ENCODE assay signal across 21 cellular contexts in genomic region chr10:44858017-44858371, GRCh38. TPM values are rescaled to one million over a fixed set of nuclear protein-coding genes. Genes with fewer than 3 reads are reported as not detected.
DNase-seq lines count a peak whose midpoint lies in the region; ATAC-seq, FAIRE-seq and TF ChIP-seq lines count a peak whose summit lies in the region.
"Had no signal": no experiment of that assay in that cellular context is flagged by ENCODE, and none has a peak within 500 bp of the region (broad histone marks: within the 10 kb centered on the region; RNA-seq: fewer than 3 reads in every experiment).

No MANE protein-coding gene starts in this region.

- H4K20me1 ChIP-seq in HepG2 (ENCODE audit: insufficient read depth, low read length) = no peaks in the 10 kb centered on the region; the same call in 1 of the 2 replicates
- H4K20me1 ChIP-seq in Loucy (ENCODE audit: insufficient read depth, low read length, poor library complexity, severe bottlenecking) = no peaks in the 10 kb centered on the region
- no peaks in the 10 kb centered on the region for H4K20me1 ChIP-seq in H1 (replicated peaks in 1 of 2; ENCODE audit: control insufficient read depth in 1 of 2, insufficient read depth in 2 of 2, low read length in 2 of 2)

- TF ChIP-seq RAD21 in HepG2 (CRISPR knock-in tag; IDR thresholded peaks at IDR 0.05) = no peak
- TF ChIP-seq RAD21 in H1 (IDR thresholded peaks at IDR 0.05 in 1 of 2, conservative IDR thresholded peaks at IDR 0.05 in 1 of 2; ENCODE audit: low read depth in 2 of 2, low read length in 2 of 2) = no peak

- 77% methylated on average over 5 of the region's 5 CpGs for whole genome bisulfite sequencing in HepG2 (ENCODE audit: low lambda C conversion rate)
- WGBS in right lobe of liver (ENCODE audit: insufficient coverage, low coverage, low lambda C conversion rate, missing lambda C conversion rate) = 67% methylated on average over 5 of the region's 5 CpGs
- WGBS in H1 (ENCODE audit: extremely low coverage in 1 of 2, insufficient coverage in 1 of 2, insufficient read length in 1 of 2, insufficient replicate concordance in 2 of 2, low coverage in 1 of 2, low lambda C conversion rate in 2 of 2, missing lambda C conversion rate in 1 of 2), 2 experiments = 49% methylated on average over 5 of the region's 5 CpGs; no CpG with 5 or more reads in 1 of the 2 experiments

- H2AK5ac ChIP-seq in H1 (ENCODE audit: low read depth, low read length) = no peak overlapping the region

- no peak overlapping the region for H2BK12ac ChIP-seq in H1 (ENCODE audit: low read depth, low read length)

- H2AFZ ChIP-seq in HepG2 (ENCODE audit: low read length) (no peak overlapping the region), Loucy (ENCODE audit: low read length) (no peak overlapping the region), H1 (ENCODE audit: low read length) (no peak overlapping the region)
- H2AFZ ChIP-seq: hepatocyte had no signal

- H3K4me1 ChIP-seq in HepG2 (ENCODE audit: insufficient read depth, low read length) (no peaks in the 10 kb centered on the region), right lobe of liver (peaks cover 0 to 11% (median 0%) of the 10 kb centered on the region in 4 donors), Loucy (ENCODE audit: insufficient read depth, low read length, poor library complexity, severe bottlenecking) (no peaks in the 10 kb centered on the region), H1 (replicated peaks in 1 of 4; ENCODE audit: control insufficient read depth in 3 of 4, insufficient read depth in 4 of 4, low read length in 3 of 4) (peaks cover 0 to 9% (median 6%) of the 10 kb centered on the region in 4 experiments; a peak in 6 of 7 replicates), upper lobe of right lung (no peaks in the 10 kb centered on the region)
- H3K4me1 ChIP-seq: A549, SJCRH30 had no signal

- H3K79me2 ChIP-seq in HepG2 (ENCODE audit: insufficient read depth, low read length) = no peaks in the 10 kb centered on the region
- H3K79me2 ChIP-seq in Loucy (ENCODE audit: insufficient read depth, low read length) = no peaks in the 10 kb centered on the region
- H3K79me2 ChIP-seq in H1 (ENCODE audit: control insufficient read depth in 1 of 2, insufficient read depth in 2 of 2, low read length in 2 of 2) = no peaks in the 10 kb centered on the region
- H3K79me2 ChIP-seq: hepatocyte had no signal

- no peak overlapping the region for H3K14ac ChIP-seq in H1 (ENCODE audit: insufficient read length)

- no peak overlapping the region for H4K91ac ChIP-seq in H1 (replicated peaks; ENCODE audit: insufficient read length, low read length)

- H3K9ac ChIP-seq in HepG2 (ENCODE audit: insufficient read depth, low read depth, low read length) (no peak overlapping the region), Loucy (ENCODE audit: low read depth, low read length, poor library complexity, severe bottlenecking) (no peak overlapping the region), H1 (replicated peaks in 1 of 4; ENCODE audit: extremely low read depth in 1 of 4, low read depth in 3 of 4, low read length in 3 of 4) (no peak overlapping the region)

- CTCF ChIA-PET in HepG2 (lab: Yijun Ruan, JAX; ENCODE audit: low intra/inter-chr PET ratio, low total read pairs) (interaction anchor here (1.7 kb wide), 1 partner anchor 1187 kb away, joined by 9 read pairs; no protein-coding TSS in a partner anchor), H1 (lab: Charles Lee; ENCODE audit: partially characterized antibody) (interaction anchor here (0.6 to 3.2 kb wide), 25 partner anchors 11 to 1188 kb away, joined by 3 to 26 read pairs (median 4); no protein-coding TSS in a partner anchor)

- H2BK5ac ChIP-seq in H1 (ENCODE audit: low read depth, low read length) = no peak overlapping the region

- H3K36me3 ChIP-seq in HepG2 (replicated peaks in 1 of 2; ENCODE audit: control insufficient read depth in 1 of 2, insufficient read depth in 2 of 2, low read length in 2 of 2) = no peaks in the 10 kb centered on the region
- no peaks in the 10 kb centered on the region for H3K36me3 ChIP-seq in right lobe of liver
- no peaks in the 10 kb centered on the region for H3K36me3 ChIP-seq in Loucy (ENCODE audit: insufficient read depth, low read length)
- H3K36me3 ChIP-seq in H1 (ENCODE audit: control insufficient read depth in 2 of 4, insufficient read depth in 4 of 4, low read length in 3 of 4) = no peaks in the 10 kb centered on the region
- no peaks in the 10 kb centered on the region for H3K36me3 ChIP-seq in upper lobe of right lung
- H3K36me3 ChIP-seq: cardiac muscle cell, SJCRH30, tibial artery had no signal

- H3K4me2 ChIP-seq in HepG2 (ENCODE audit: low read depth, low read length) (no peak overlapping the region), Loucy (ENCODE audit: low read depth, low read length, poor library complexity, severe bottlenecking) (no peak overlapping the region), H1 (ENCODE audit: insufficient read depth in 1 of 2, low read depth in 2 of 2, low read length in 2 of 2) (no peak overlapping the region)
- H3K4me2 ChIP-seq: A549, hepatocyte had no signal

- in situ Hi-C loops in HepG2 (cut with HindIII; ENCODE audit: extremely low pct_ligation_motif_present, low pct_unique_long_range_greater_than_20kb) = no loop called here

- no peaks in the 10 kb centered on the region for H3F3A ChIP-seq in Loucy (ENCODE audit: low read depth)

- H2BK120ac ChIP-seq in H1 (replicated peaks; ENCODE audit: low read depth, low read length) = no peak overlapping the region

- no peak overlapping the region for H3K56ac ChIP-seq in H1 (replicated peaks; ENCODE audit: insufficient read length, low read depth, low read length)

- H3K4me3 ChIP-seq in HepG2 (replicated peaks in 1 of 3; ENCODE audit: insufficient read depth in 1 of 3, low read depth in 2 of 3, low read length in 3 of 3) = no peak overlapping the region
- no peak overlapping the region for H3K4me3 ChIP-seq in right lobe of liver
- H3K4me3 ChIP-seq in Loucy (ENCODE audit: low read length, poor library complexity, severe bottlenecking) = no peak overlapping the region
- no peak overlapping the region for H3K4me3 ChIP-seq in H1 (ENCODE audit: extremely low read depth in 1 of 4, insufficient read depth in 2 of 4, low read depth in 3 of 4, low read length in 4 of 4)
- H3K4me3 ChIP-seq in upper lobe of right lung = no peak overlapping the region
- H3K4me3 ChIP-seq: A549, cardiac muscle cell, hepatocyte, SJCRH30, skin epidermis, tibial artery had no signal

- BruUV-seq in HepG2 (replicated peaks; lab: Mats Ljungman, UMichigan) = no TSS peak

- FAIRE-seq in HepG2 (lab: Jason Lieb, UNC) = no peak
- no peak for FAIRE-seq in H1 (lab: Jason Lieb, UNC)
- FAIRE-seq: A549, RCC 7860 had no signal

- H3K9me3 ChIP-seq in HepG2 (ENCODE audit: low read length) (no peaks in the 10 kb centered on the region), right lobe of liver (no peaks in the 10 kb centered on the region), Loucy (ENCODE audit: insufficient read depth, low read depth, low read length) (no peaks in the 10 kb centered on the region), H1 (ENCODE audit: insufficient read depth in 2 of 2, low read depth in 1 of 2, low read length in 1 of 2) (no peaks in the 10 kb centered on the region), upper lobe of right lung (no peaks in the 10 kb centered on the region)
- H3K9me3 ChIP-seq: A549, SJCRH30, tibial artery had no signal

- no peaks in the 10 kb centered on the region for H3K79me1 ChIP-seq in H1 (ENCODE audit: low read depth, low read length)

- H4K8ac ChIP-seq in H1 (ENCODE audit: extremely low read depth, insufficient read depth, low read length) = no peak overlapping the region

- H3K27ac ChIP-seq in HepG2 (ENCODE audit: extremely low read length, insufficient read depth, low read length) (no peak overlapping the region), right lobe of liver (no peak overlapping the region), H1 (ENCODE audit: low read depth, low read length) (no peak overlapping the region), upper lobe of right lung (no peak overlapping the region)
- H3K27ac ChIP-seq: A549, cardiac muscle cell, hepatocyte, SJCRH30, skin epidermis, tibial artery had no signal

- ATAC-seq in HepG2 = no peak
- ATAC-seq in right lobe of liver = no peak
- ATAC-seq in upper lobe of right lung = no peak
- ATAC-seq in HG03159 (IDR thresholded peaks at IDR 0.05; ENCODE audit: unreplicated experiment) = no peak
- no peak for ATAC-seq in HG03342 (IDR thresholded peaks at IDR 0.05; ENCODE audit: unreplicated experiment)
- ATAC-seq in GM19455 (IDR thresholded peaks at IDR 0.05; ENCODE audit: unreplicated experiment) = no peak

- TF ChIP-seq EP300 in HepG2 (IDR thresholded peaks at IDR 0.05; ENCODE audit: low read depth in 2 of 2, low read length in 2 of 2) = no peak
- no peak for TF ChIP-seq EP300 in HepG2 (CRISPR knock-in tag; IDR thresholded peaks at IDR 0.05; ENCODE audit: borderline replicate concordance)
- no peak for TF ChIP-seq EP300 in H1 (IDR thresholded peaks at IDR 0.05; ENCODE audit: borderline replicate concordance in 1 of 2, low read depth in 2 of 2, low read length in 2 of 2)

- POLR2A ChIA-PET in HepG2 (lab: Yijun Ruan, JAX) = no interaction called here
- POLR2A ChIA-PET in H1 (lab: Charles Lee; ENCODE audit: partially characterized antibody) = interaction anchor here (1.0 kb wide), 1 partner anchor 19 kb away, joined by 4 read pairs; no protein-coding TSS in a partner anchor

- no peak for TF ChIP-seq CTCF in HepG2 (CRISPR knock-in tag; IDR thresholded peaks at IDR 0.05)
- TF ChIP-seq CTCF in right lobe of liver (IDR thresholded peaks at IDR 0.05) = no peak
- TF ChIP-seq CTCF in Loucy (conservative IDR thresholded peaks at IDR 0.05; ENCODE audit: low read length) = peak; percentile 44
- TF ChIP-seq CTCF in H1 (IDR thresholded peaks at IDR 0.05; ENCODE audit: control extremely low read depth in 1 of 3, insufficient read depth in 1 of 3, low read depth in 1 of 3, low read length in 3 of 3) = no peak
- TF ChIP-seq CTCF in upper lobe of right lung (IDR thresholded peaks at IDR 0.05) = peak; percentile 4

- no peaks in the 10 kb centered on the region for H3K23me2 ChIP-seq in H1 (ENCODE audit: low read depth, low read length)

- H3K27me3 ChIP-seq in HepG2 (ENCODE audit: control insufficient read depth in 1 of 2, insufficient read depth in 2 of 2, low read length in 2 of 2) (peaks cover 1 to 10% of the 10 kb centered on the region in 2 experiments; a peak in 1 of 5 replicates), right lobe of liver (no peaks in the 10 kb centered on the region), Loucy (ENCODE audit: insufficient read depth, low read length, poor library complexity, severe bottlenecking) (no peaks in the 10 kb centered on the region), H1 (replicated peaks in 1 of 4; ENCODE audit: control insufficient read depth in 3 of 4, extremely low read depth in 1 of 4, insufficient read depth in 3 of 4, low read length in 3 of 4) (peaks cover 0 to 8% (median 5%) of the 10 kb centered on the region in 4 experiments; a peak in 5 of 7 replicates), upper lobe of right lung (no peaks in the 10 kb centered on the region)
- H3K27me3 ChIP-seq: cardiac muscle cell, SJCRH30, tibial artery had no signal

- TF ChIP-seq POLR2A in HepG2 (IDR thresholded peaks at IDR 0.05; ENCODE audit: insufficient read depth in 1 of 2, low read depth in 2 of 2, low read length in 2 of 2) (no peak), right lobe of liver (IDR thresholded peaks at IDR 0.05) (no peak), H1 (IDR thresholded peaks at IDR 0.05; ENCODE audit: control extremely low read depth in 1 of 2, low read depth in 2 of 2, low read length in 2 of 2) (no peak)

- intact Hi-C loops in HepG2 (cut with micrococcal nuclease; ENCODE audit: unreplicated experiment) (no loop called here), right lobe of liver (cut with DNase I) (loop anchor here (5.0 to 10.0 kb wide), 2 partner anchors 473 to 1191 kb away; partner anchors contain the start of gene CXCL12 (in 1 of the 2)), upper lobe of right lung (cut with DNase I) (loop anchor here (5.0 kb wide), 1 partner anchor 1186 kb away; no protein-coding TSS in a partner anchor)

- no peak overlapping the region for H3K4ac ChIP-seq in H1 (replicated peaks; ENCODE audit: insufficient read length, low read depth, low read length)

- no peak overlapping the region for H2BK20ac ChIP-seq in H1 (ENCODE audit: low read length)

- H2BK15ac ChIP-seq in H1 (ENCODE audit: low read length) = no peak overlapping the region

- no peak for DNase-seq in HepG2 (ENCODE audit: low spot score)
- DNase-seq in right lobe of liver = no peak
- DNase-seq in H1 (ENCODE audit: low read depth in 1 of 2, low spot score in 2 of 2) = peak in 1 of 2 experiments; percentile 46
- no peak for DNase-seq in upper lobe of right lung
- DNase-seq: DMS79 treated with DMSO at 0.1 percent for 48 hours, NCI-H1930, occipital lobe had no signal

- no peak overlapping the region for H3K23ac ChIP-seq in H1 (ENCODE audit: insufficient read length)

- H4K5ac ChIP-seq in H1 (ENCODE audit: insufficient read length, low read depth, low read length) = no peak overlapping the region

- H3K18ac ChIP-seq in H1 (ENCODE audit: extremely low read depth, low read length) = no peak overlapping the region; the same call in 1 of the 2 replicates

- H3K9me2 ChIP-seq in Loucy (replicated peaks; ENCODE audit: low read depth, low read length) = no peaks in the 10 kb centered on the region

RNA-seq across cellular contexts. Expression of gene TMEM72, which starts 53.1 kb away (rescaled TPM):
- total RNA-seq in HepG2 (2016; rRNA removed; fragmentation: Illumina TruSeq; extraction: Trizol) = 0.04 TPM in 1 of 2 replicates, not detected in the other
- 0.09 TPM in 1 of 2 replicates, not detected in the other for total RNA-seq in HepG2 (2016; cell fraction: cytosol; rRNA removed; fragmentation: Illumina TruSeq; extraction: Trizol; ENCODE audit: low read depth)
- total RNA-seq in HepG2 (2016; cell fraction: insoluble cytoplasmic fraction; rRNA removed; fragmentation: Illumina TruSeq; extraction: Trizol) = 0.04 TPM in 1 of 2 replicates, not detected in the other
- total RNA-seq in HepG2 (2016; cell fraction: membrane; rRNA removed; fragmentation: Illumina TruSeq; extraction: Trizol) = 0.12 TPM in 1 of 2 replicates, not detected in the other
- 0.16 and 0.19 TPM in 2 replicates for total RNA-seq in HepG2 (2016; cell fraction: nucleus; rRNA removed; fragmentation: Illumina TruSeq; extraction: Trizol)
- not detected in 2 replicates for polyA plus RNA-seq in HepG2 (2011; rRNA removed)
- polyA plus RNA-seq in HepG2 (2011; cell fraction: cytosol; rRNA removed) = not detected in 2 replicates
- polyA plus RNA-seq in HepG2 (2011; cell fraction: nucleus; rRNA removed) = not detected in 2 replicates
- polyA plus RNA-seq in HepG2 (2012) = not detected in 2 replicates
- polyA plus RNA-seq in HepG2 (2016; cell fraction: cytosol; fragmentation: Illumina TruSeq; extraction: Trizol; ENCODE audit: low read depth) = not detected in 2 replicates
- not detected in 2 replicates for polyA plus RNA-seq in HepG2 (2016; cell fraction: insoluble cytoplasmic fraction; fragmentation: Illumina TruSeq; extraction: Trizol; ENCODE audit: low read depth)
- polyA plus RNA-seq in HepG2 (2016; cell fraction: membrane; fragmentation: Illumina TruSeq; extraction: Trizol; ENCODE audit: low read depth) = not detected in 2 replicates
- polyA plus RNA-seq in HepG2 (2016; cell fraction: nucleus; fragmentation: Illumina TruSeq; extraction: Trizol; ENCODE audit: insufficient read depth, low read depth) = not detected in 2 replicates
- not detected in 2 replicates for polyA minus RNA-seq in HepG2 (2011; rRNA and poly(A)+ RNA removed; ENCODE audit: low replicate concordance)
- polyA minus RNA-seq in HepG2 (2011; cell fraction: cytosol; rRNA and poly(A)+ RNA removed) = not detected in 2 replicates
- polyA minus RNA-seq in HepG2 (2011; cell fraction: nucleus; rRNA and poly(A)+ RNA removed) = 0.13 and 0.25 TPM in 2 replicates
- total RNA-seq in right lobe of liver = not detected
- total RNA-seq in H1 (2021; fragmentation: NEBNext Ultra II Directional; extraction: Animal tissue kit (Norgen Biotek cat#: 25700)) = not detected in 2 replicates
- polyA plus RNA-seq in H1 (2011; rRNA removed) = not detected in 2 replicates
- polyA plus RNA-seq in H1 (2011; cell fraction: cytosol; rRNA removed) = 0.03 TPM
- not detected for polyA plus RNA-seq in H1 (2011; cell fraction: nucleus; rRNA removed)
- polyA plus RNA-seq in H1 (2012, experiment 1 of 2) = not detected in 4 replicates
- not detected for polyA plus RNA-seq in H1 (2012, experiment 2 of 2)
- polyA plus RNA-seq in H1 (2013, experiment 1 of 2) = not detected
- not detected for polyA plus RNA-seq in H1 (2013, experiment 2 of 2)
- not detected in 2 replicates for polyA minus RNA-seq in H1 (2011; rRNA and poly(A)+ RNA removed)
- polyA minus RNA-seq in H1 (2011; cell fraction: cytosol; rRNA and poly(A)+ RNA removed) = not detected
- polyA minus RNA-seq in H1 (2011; cell fraction: nucleus; rRNA and poly(A)+ RNA removed) = not detected
- total RNA-seq in upper lobe of right lung = not detected
- total RNA-seq: activated CD4-positive, alpha-beta memory T cell treated with anti-CD3 and anti-CD28 coated beads for 36 hours; esophagus mucosa; mammary epithelial cell had no signal
- polyA plus RNA-seq: A549, hepatocyte, mammary epithelial cell had no signal

Comparison
In these comparisons a context has a peak if more than half of its experiments do, and no peak if none do; other contexts are left out.
1. CTCF ChIP-seq: peak in Loucy (single experiment) and upper lobe of right lung (single experiment); none in HepG2 (single experiment), right lobe of liver (0 of 4) and H1 (0 of 3).